Comparison of ENCODE assay signal across 18 cellular contexts in genomic region chr5:89276566-89277305, GRCh38.
A peak's percentile ranks its signal among the peaks of the same experiment; 100 is the strongest.
DNase-seq lines count a peak whose midpoint lies in the region; ATAC-seq, FAIRE-seq and TF ChIP-seq lines count a peak whose summit lies in the region.
"Had no signal": no experiment of that assay in that cellular context is flagged by ENCODE, and none has a peak within 500 bp of the region (broad histone marks: within the 10 kb centered on the region; RNA-seq: fewer than 3 reads in every experiment).

No MANE protein-coding gene starts in this region.

- H3K9ac ChIP-seq in keratinocyte (ENCODE audit: control insufficient read depth, extremely low read depth, insufficient read depth, low read length) = no peak overlapping the region

- H2AFZ ChIP-seq in ACC112 (ENCODE audit: low read length, unreplicated experiment) (peak overlapping the region; percentile 13), keratinocyte (ENCODE audit: control insufficient read depth, low read length) (peak overlapping the region; percentile 15)

- TF ChIP-seq CTCF in astrocyte of the spinal cord (IDR thresholded peaks at IDR 0.05; ENCODE audit: low read depth, low read length) (no peak), keratinocyte (optimal IDR thresholded peaks at IDR 0.05 in 1 of 3, IDR thresholded peaks at IDR 0.05 in 1 of 3, conservative IDR thresholded peaks at IDR 0.05 in 1 of 3; ENCODE audit: extremely low read depth in 1 of 3, insufficient read depth in 2 of 3, low read length in 3 of 3) (no peak)

- no peak for ATAC-seq in HG02981 (IDR thresholded peaks at IDR 0.05; ENCODE audit: unreplicated experiment)
- no peak for ATAC-seq in HG03457 (IDR thresholded peaks at IDR 0.05; ENCODE audit: unreplicated experiment)
- ATAC-seq: A549, heart left ventricle, HepG2 had no signal

- peak overlapping the region; percentile 16 for H3K4me2 ChIP-seq in keratinocyte (ENCODE audit: control insufficient read depth, extremely low read depth, insufficient read depth, low read depth, low read length)
- H3K4me2 ChIP-seq: A549 had no signal

- H3K9me1 ChIP-seq in keratinocyte (ENCODE audit: control insufficient read depth, extremely low read depth, insufficient read depth, low read length) = no peaks in the 10 kb centered on the region

- in situ Hi-C loops in astrocyte of the spinal cord (cut with HindIII; ENCODE audit: low sequenced_read_pairs) = no loop called here

- H3K4me3 ChIP-seq in ACC112 (ENCODE audit: low read depth, low read length) = peak overlapping the region; percentile 24; the same call in 1 of the 2 replicates
- no peak overlapping the region for H3K4me3 ChIP-seq in astrocyte of the spinal cord (ENCODE audit: low read depth, low read length)
- H3K4me3 ChIP-seq in keratinocyte (ENCODE audit: control insufficient read depth in 2 of 3, extremely low read depth in 1 of 3, insufficient read depth in 2 of 3, low read depth in 1 of 3, low read length in 3 of 3) = no peak overlapping the region
- H3K4me3 ChIP-seq: A549, heart left ventricle had no signal

- H3K27me3 ChIP-seq in ACC112 (ENCODE audit: insufficient read depth, low read length) (no peaks in the 10 kb centered on the region), keratinocyte (ENCODE audit: control insufficient read depth, extremely low read depth, insufficient read depth, low read length) (no peaks in the 10 kb centered on the region)
- H3K27me3 ChIP-seq: heart left ventricle had no signal

- H3K4me1 ChIP-seq in ACC112 (ENCODE audit: control insufficient read depth, insufficient read depth, low read length, unreplicated experiment) (peaks cover 41% of the 10 kb centered on the region), keratinocyte (ENCODE audit: control insufficient read depth, extremely low read depth, insufficient read depth, low read length) (peaks cover 30% of the 10 kb centered on the region)
- H3K4me1 ChIP-seq: A549, heart left ventricle had no signal

- H3K79me2 ChIP-seq in ACC112 (ENCODE audit: control insufficient read depth, insufficient read depth, low read length, unreplicated experiment) (no peaks in the 10 kb centered on the region), keratinocyte (ENCODE audit: control insufficient read depth, insufficient read depth, low read length) (no peaks in the 10 kb centered on the region)

- no peaks in the 10 kb centered on the region for H3K9me3 ChIP-seq in keratinocyte (ENCODE audit: control insufficient read depth, low read depth, low read length)
- H3K9me3 ChIP-seq: A549, heart left ventricle had no signal

- H3K36me3 ChIP-seq in ACC112 (ENCODE audit: insufficient read depth, low read length) = no peaks in the 10 kb centered on the region
- no peaks in the 10 kb centered on the region for H3K36me3 ChIP-seq in keratinocyte (ENCODE audit: control insufficient read depth in 2 of 2, extremely low read depth in 1 of 2, insufficient read depth in 2 of 2, low read length in 2 of 2)
- H3K36me3 ChIP-seq: heart left ventricle had no signal

- H3K27ac ChIP-seq in ACC112 (ENCODE audit: low read depth, low read length) = peak overlapping the region; percentile 78
- peak overlapping the region; percentile 46 for H3K27ac ChIP-seq in keratinocyte (ENCODE audit: control insufficient read depth, insufficient read depth, low read length)
- H3K27ac ChIP-seq: A549, heart left ventricle had no signal

- dilution Hi-C loops in keratinocyte (cut with MboI; ENCODE audit: extremely low pct_ligation_motif_present, low sequenced_read_pairs) = no loop called here

- DNase-seq in LHCN-M2 (ENCODE audit: low read depth) (peak; percentile 94), astrocyte of the spinal cord (ENCODE audit: low read depth, low spot score) (peak; percentile 54), keratinocyte (ENCODE audit: low read depth, low spot score) (peak; percentile 50), activated T-cell treated with anti-CD3 and anti-CD28 coated beads for 4 hours (no peak), inferior parietal cortex (ENCODE audit: extremely low spot score) (no peak)
- DNase-seq: activated CD4-positive, CD25-positive, alpha-beta regulatory T cell treated with anti-CD3 and anti-CD28 coated beads, Interleukin-2, amount 50 U/mL, for 72 hours; activated effector memory CD4-positive, alpha-beta T cell treated with Interleukin-2 at 50 U/mL for 16 hours; amniotic stem cell; heart left ventricle; mesendoderm; NCI-H2029; stimulated activated naive CD4-positive, alpha-beta T cell had no signal

- peak; percentile 67 for FAIRE-seq in keratinocyte (lab: Jason Lieb, UNC)
- FAIRE-seq: A549, HepG2, islet of Langerhans had no signal

- H4K20me1 ChIP-seq in keratinocyte (ENCODE audit: control insufficient read depth, extremely low read depth, insufficient read depth, low read length) = no peaks in the 10 kb centered on the region

Comparison
In these comparisons a context has a peak if more than half of its experiments do, and no peak if none do; other contexts are left out.
1. DNase-seq: peak in LHCN-M2 (single experiment), astrocyte of the spinal cord (single experiment) and keratinocyte (single experiment); none in activated T-cell treated with anti-CD3 and anti-CD28 coated beads for 4 hours (single experiment) and inferior parietal cortex (single experiment).